Comparison of ENCODE assay signal across 23 cellular contexts in the genomic region with DNA sequence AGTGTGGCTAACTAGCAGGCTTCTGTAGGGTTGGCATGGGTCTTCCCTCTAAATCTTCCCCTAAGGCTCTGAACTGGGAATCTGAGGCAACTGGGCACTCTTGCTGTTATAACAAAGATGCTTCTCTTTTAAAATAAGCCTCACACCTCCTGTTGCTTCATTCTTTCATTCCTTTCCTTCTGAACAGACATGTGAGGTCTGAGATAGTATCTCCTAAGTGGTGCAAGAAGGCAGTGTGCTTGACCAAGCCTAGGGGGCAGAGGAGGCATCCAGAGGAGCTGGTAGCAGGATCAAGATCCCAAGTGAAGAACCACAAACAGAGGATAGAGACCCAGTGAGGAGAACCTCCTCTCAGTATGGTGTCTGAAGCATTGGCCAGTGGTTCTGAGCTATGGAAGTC.
DNase-seq lines count a peak whose midpoint lies in the region; ATAC-seq and TF ChIP-seq lines count a peak whose summit lies in the region.
"Had no signal": no experiment of that assay in that cellular context is flagged by ENCODE, and none has a peak within 500 bp of the region (broad histone marks: within the 10 kb centered on the region; RNA-seq: fewer than 3 reads in every experiment).

No MANE protein-coding gene starts in this region.

- H3K79me2 ChIP-seq in Karpas-422 (ENCODE audit: low read length), result peaks cover 32% of the 10 kb centered on the region

- no peak overlapping the region for H3K4me3 ChIP-seq in Karpas-422 (ENCODE audit: low read length)
- H3K4me3 ChIP-seq in thoracic aorta, result no peak overlapping the region
- no peak overlapping the region for H3K4me3 ChIP-seq in upper lobe of right lung
- H3K4me3 ChIP-seq: Peyer's patch had no signal

- H3K9me3 ChIP-seq in Karpas-422 (ENCODE audit: low read length) (no peaks in the 10 kb centered on the region), thoracic aorta (no peaks in the 10 kb centered on the region), upper lobe of right lung (no peaks in the 10 kb centered on the region)
- H3K9me3 ChIP-seq: Caco-2, Peyer's patch, SK-N-SH had no signal

- DNase-seq in Karpas-422 (peak; percentile 48), OCI-M1 (lab: John Stamatoyannopoulos, UW) (peak; percentile 8), erythroblast (lab: John Stamatoyannopoulos, UW) (peak; percentile 25 to 34), thoracic aorta (ENCODE audit: low spot score) (no peak), upper lobe of right lung (no peak), left lobe of liver (ENCODE audit: low spot score) (no peak)
- DNase-seq in activated CD4-positive, CD25-positive, alpha-beta regulatory T cell treated with anti-CD3 and anti-CD28 coated beads, Interleukin-2, amount 50 U/mL, for 72 hours, result no peak
- DNase-seq: C1 segment of cervical spinal cord; Caco-2; CD4-positive, alpha-beta memory T cell; GOT3; HCEC 1CT; IMR-90; KG1; NCI-H1048; NCI-H1417 treated with DMSO at 0.1 percent for 48 hours; NCI-H1694 treated with DMSO at 0.1 percent for 48 hours; NCI-H2081; NCI-H2227 treated with DMSO at 0.1 percent for 48 hours; NCI-H526 treated with DMSO at 0.1 percent for 48 hours; Peyer's patch; SIG-M5; SK-N-SH had no signal

- H4K20me1 ChIP-seq in Karpas-422 (ENCODE audit: insufficient read depth, low read depth, low read length), result no peaks in the 10 kb centered on the region

- intact Hi-C loops in upper lobe of right lung (cut with DNase I), result no loop called here

- H3K27me3 ChIP-seq in Karpas-422 (ENCODE audit: low read length), result no peaks in the 10 kb centered on the region
- no peaks in the 10 kb centered on the region for H3K27me3 ChIP-seq in thoracic aorta (replicated peaks; ENCODE audit: insufficient read depth)
- H3K27me3 ChIP-seq in upper lobe of right lung, result no peaks in the 10 kb centered on the region
- H3K27me3 ChIP-seq: Peyer's patch had no signal

- no peak overlapping the region for H2AFZ ChIP-seq in Karpas-422 (ENCODE audit: low read length)

- peak overlapping the region; percentile 34 for H3K4me2 ChIP-seq in Karpas-422 (ENCODE audit: low read depth, low read length, poor library complexity, severe bottlenecking)
- H3K4me2 ChIP-seq: SK-N-SH had no signal

- ATAC-seq in thoracic aorta (ENCODE audit: insufficient number of reproducible peaks, low FRiP score, low read depth), result no peak
- ATAC-seq in upper lobe of right lung, result no peak
- no peak for ATAC-seq in left lobe of liver

- H3K9me2 ChIP-seq in Karpas-422 (replicated peaks; ENCODE audit: insufficient read depth, low read length), result no peaks in the 10 kb centered on the region
- H3K9me2 ChIP-seq: SK-N-SH had no signal

- H3K27ac ChIP-seq in Karpas-422 (ENCODE audit: low read length) (peak overlapping the region; percentile 82), thoracic aorta (peak overlapping the region; percentile 78 to 82), upper lobe of right lung (no peak overlapping the region)
- H3K27ac ChIP-seq: Peyer's patch had no signal

- TF ChIP-seq CTCF in thoracic aorta (IDR thresholded peaks at IDR 0.05) (no peak), upper lobe of right lung (IDR thresholded peaks at IDR 0.05) (no peak)

- peak overlapping the region; percentile 41 for H3K9ac ChIP-seq in Karpas-422 (ENCODE audit: low read length)
- H3K9ac ChIP-seq: SK-N-SH had no signal

- peaks cover 47% of the 10 kb centered on the region for H3K4me1 ChIP-seq in Karpas-422 (ENCODE audit: low read length)
- H3K4me1 ChIP-seq in thoracic aorta (ENCODE audit: control insufficient read depth in 1 of 2, low read depth in 2 of 2), result peaks cover 17 to 54% of the 10 kb centered on the region in 2 donors
- peaks cover 6% of the 10 kb centered on the region for H3K4me1 ChIP-seq in upper lobe of right lung
- H3K4me1 ChIP-seq: Caco-2, Peyer's patch had no signal

- H3K36me3 ChIP-seq in Karpas-422 (ENCODE audit: insufficient read depth, low read length) (peaks cover 3% of the 10 kb centered on the region), thoracic aorta (no peaks in the 10 kb centered on the region), upper lobe of right lung (no peaks in the 10 kb centered on the region)
- H3K36me3 ChIP-seq: Peyer's patch had no signal

- TF ChIP-seq POLR2A in erythroblast (IDR thresholded peaks at IDR 0.05; ENCODE audit: low read length), result no peak

Comparison
In these comparisons a context has a peak if more than half of its experiments do, and no peak if none do; other contexts are left out.
1. DNase-seq: peak in Karpas-422 (single experiment), OCI-M1 (single experiment) and erythroblast (2 of 2); none in thoracic aorta (single experiment), activated CD4-positive, CD25-positive, alpha-beta regulatory T cell treated with anti-CD3 and anti-CD28 coated beads, Interleukin-2, amount 50 U/mL, for 72 hours (single experiment), upper lobe of right lung (single experiment) and left lobe of liver (single experiment).